Comparison of ENCODE assay signal across 8 cellular contexts in the genomic region with DNA sequence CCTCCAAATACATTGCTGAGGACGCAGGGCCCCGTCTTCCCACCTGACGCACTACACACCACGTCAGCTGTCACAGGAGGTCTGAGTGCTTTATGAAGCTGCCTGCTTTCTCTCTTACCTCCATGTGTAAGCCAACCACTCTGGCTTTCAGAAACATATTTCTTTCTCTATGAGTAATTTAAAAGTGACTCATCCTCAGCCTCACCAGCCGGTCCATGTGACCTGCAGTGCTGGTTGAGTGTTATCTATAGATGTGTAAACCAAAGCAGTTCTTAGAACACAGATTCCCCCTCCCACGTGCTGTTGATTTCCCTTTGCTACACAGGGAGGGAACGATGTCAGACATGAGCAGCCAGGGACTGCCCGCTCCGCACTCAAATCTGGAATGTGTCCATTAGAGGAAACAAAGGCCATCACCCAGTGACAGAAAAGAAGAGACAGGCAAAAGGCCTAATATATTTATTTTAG.
A peak's percentile ranks its signal among the peaks of the same experiment; 100 is the strongest.
DNase-seq lines count a peak whose midpoint lies in the region; ATAC-seq and TF ChIP-seq lines count a peak whose summit lies in the region.

No MANE protein-coding gene starts in this region.

- BruUV-seq in A673 (replicated peaks; lab: Mats Ljungman, UMichigan) = no TSS peak

- 39% methylated on average over 9 of the region's 9 CpGs for WGBS in right cardiac atrium

- CTCF ChIA-PET in A673 (lab: Charles Lee) = no interaction called here
- CTCF ChIA-PET in WTC11 (lab: Charles Lee) = interaction anchor here (0.7 kb wide), 1 partner anchor 144 kb away, joined by 3 read pairs; no protein-coding TSS in a partner anchor

- peak; percentile 65 for ATAC-seq in GM18909 (IDR thresholded peaks at IDR 0.05; ENCODE audit: poor library complexity, unreplicated experiment)
- peak; percentile 59 for ATAC-seq in HG03135 (IDR thresholded peaks at IDR 0.05; ENCODE audit: unreplicated experiment)
- ATAC-seq in right cardiac atrium = peak; percentile 84 to 93
- no peak for ATAC-seq in WTC11

- intact Hi-C loops in A673 (cut with micrococcal nuclease; ENCODE audit: unreplicated experiment) = no loop called here
- intact Hi-C loops in right cardiac atrium (cut with DNase I) = no loop called here

- H3K9me3 ChIP-seq in A673 (ENCODE audit: low read depth, low read length, poor library complexity, severe bottlenecking) (no peaks in the 10 kb centered on the region), SJSA1 (replicated peaks) (no peaks in the 10 kb centered on the region), right cardiac atrium (ENCODE audit: control insufficient read depth, low read length) (no peaks in the 10 kb centered on the region)

- POLR2A ChIA-PET in A673 (lab: Charles Lee; ENCODE audit: low non-redundant PET) = no interaction called here
- POLR2A ChIA-PET in WTC11 (lab: Charles Lee) = interaction anchor here (0.5 kb wide), 1 partner anchor 49 kb away, joined by 3 read pairs; no protein-coding TSS in a partner anchor

- H3K27ac ChIP-seq in A673 (ENCODE audit: low read depth, low read length, poor library complexity, severe bottlenecking) (no peak overlapping the region), SJSA1 (peak overlapping the region; percentile 50), right cardiac atrium (ENCODE audit: low read length) (peak overlapping the region; percentile 71)

- peak overlapping the region; percentile 77 for H3K4me3 Mint-ChIP-seq in activated naive CD8-positive, alpha-beta T cell treated with anti-CD3 and anti-CD28 coated beads for 36 hours
- H3K4me3 Mint-ChIP-seq in WTC11 = no peak overlapping the region

- H3K27ac Mint-ChIP-seq in activated naive CD8-positive, alpha-beta T cell treated with anti-CD3 and anti-CD28 coated beads for 36 hours = peak overlapping the region; percentile 98
- no peak overlapping the region for H3K27ac Mint-ChIP-seq in WTC11

- H3K4me1 Mint-ChIP-seq in activated naive CD8-positive, alpha-beta T cell treated with anti-CD3 and anti-CD28 coated beads for 36 hours = peaks cover 89% of the 10 kb centered on the region
- H3K4me1 Mint-ChIP-seq in WTC11 = peaks cover 23% of the 10 kb centered on the region

- H3K4me1 ChIP-seq in A673 (ENCODE audit: insufficient read depth, low read length, poor library complexity, severe bottlenecking) = peaks cover 18% of the 10 kb centered on the region
- peaks cover 32% of the 10 kb centered on the region for H3K4me1 ChIP-seq in SJSA1 (replicated peaks)
- peaks cover 11% of the 10 kb centered on the region for H3K4me1 ChIP-seq in right cardiac atrium (ENCODE audit: control insufficient read depth, insufficient read depth, low read length)

- H3K4me3 ChIP-seq in A673 (ENCODE audit: low read depth, low read length, poor library complexity, severe bottlenecking) (no peak overlapping the region), SJSA1 (no peak overlapping the region), right cardiac atrium (ENCODE audit: low read length) (no peak overlapping the region)

- H3K36me3 Mint-ChIP-seq in activated naive CD8-positive, alpha-beta T cell treated with anti-CD3 and anti-CD28 coated beads for 36 hours = peaks cover 60% of the 10 kb centered on the region
- H3K36me3 Mint-ChIP-seq in WTC11 = no peaks in the 10 kb centered on the region

- no peaks in the 10 kb centered on the region for H3K27me3 Mint-ChIP-seq in activated naive CD8-positive, alpha-beta T cell treated with anti-CD3 and anti-CD28 coated beads for 36 hours
- H3K27me3 Mint-ChIP-seq in WTC11 (ENCODE audit: low read depth) = no peaks in the 10 kb centered on the region

- H3K36me3 ChIP-seq in A673 (ENCODE audit: insufficient read depth, low read length, poor library complexity, severe bottlenecking) (no peaks in the 10 kb centered on the region), SJSA1 (no peaks in the 10 kb centered on the region)

- TF ChIP-seq CTCF in A673 (conservative IDR thresholded peaks at IDR 0.05; ENCODE audit: low read depth, low read length) = no peak
- no peak for TF ChIP-seq CTCF in WTC11 (IDR thresholded peaks at IDR 0.05)

- peaks cover 9% of the 10 kb centered on the region for H3K9me3 Mint-ChIP-seq in activated naive CD8-positive, alpha-beta T cell treated with anti-CD3 and anti-CD28 coated beads for 36 hours
- H3K9me3 Mint-ChIP-seq in WTC11 = no peaks in the 10 kb centered on the region

- peak; percentile 64 for DNase-seq in A673 (ENCODE audit: low spot score)
- peak; percentile 74 to 85 for DNase-seq in SJSA1 (ENCODE audit: low read depth in 1 of 2, low spot score in 2 of 2)
- peak; percentile 83 for DNase-seq in activated naive CD8-positive, alpha-beta T cell treated with anti-CD3 and anti-CD28 coated beads for 36 hours
- peak in 2 of 3 donors; percentile 62 to 67 for DNase-seq in right cardiac atrium
- peak; percentile 85 for DNase-seq in stimulated activated CD4-positive, alpha-beta T cell treated with anti-CD3 and anti-CD28 coated beads, Interleukin-15, amount 100 ng/mL, for 24 hours
- no peak for DNase-seq in WTC11 (ENCODE audit: low spot score)

- no peaks in the 10 kb centered on the region for H3K27me3 ChIP-seq in A673 (replicated peaks; ENCODE audit: insufficient read depth, low read depth, low read length, poor library complexity)
- H3K27me3 ChIP-seq in SJSA1 (replicated peaks) = no peaks in the 10 kb centered on the region
- no peaks in the 10 kb centered on the region for H3K27me3 ChIP-seq in right cardiac atrium (ENCODE audit: control insufficient read depth, insufficient read depth)

TF ChIP-seq in WTC11, 78 proteins besides CTCF, POLR2A, EP300 and RAD21 (continues in another document):
- TF ChIP-seq PRRX2 (CRISPR knock-in tag; IDR thresholded peaks at IDR 0.05) (no peak), FOXP4 (CRISPR knock-in tag; IDR thresholded peaks at IDR 0.05) (no peak), ZNF423 (CRISPR knock-in tag; IDR thresholded peaks at IDR 0.05) (no peak), JAZF1 (CRISPR knock-in tag; IDR thresholded peaks at IDR 0.05) (no peak), RORB (CRISPR knock-in tag; IDR thresholded peaks at IDR 0.05) (no peak), OVOL2 (CRISPR knock-in tag; IDR thresholded peaks at IDR 0.05; ENCODE audit: borderline replicate concordance) (no peak), ARID4B (CRISPR knock-in tag; IDR thresholded peaks at IDR 0.05; ENCODE audit: borderline replicate concordance) (no peak), NFYB (CRISPR knock-in tag; conservative IDR thresholded peaks at IDR 0.05; ENCODE audit: low read depth) (no peak), NR1H2 (CRISPR knock-in tag; IDR thresholded peaks at IDR 0.05) (no peak), ELF4 (CRISPR knock-in tag; IDR thresholded peaks at IDR 0.05; ENCODE audit: low read depth) (no peak), ESRRA (CRISPR knock-in tag; IDR thresholded peaks at IDR 0.05; ENCODE audit: borderline replicate concordance) (no peak), SP1 (CRISPR knock-in tag; conservative IDR thresholded peaks at IDR 0.05) (no peak)
- TF ChIP-seq, protein P1, sequence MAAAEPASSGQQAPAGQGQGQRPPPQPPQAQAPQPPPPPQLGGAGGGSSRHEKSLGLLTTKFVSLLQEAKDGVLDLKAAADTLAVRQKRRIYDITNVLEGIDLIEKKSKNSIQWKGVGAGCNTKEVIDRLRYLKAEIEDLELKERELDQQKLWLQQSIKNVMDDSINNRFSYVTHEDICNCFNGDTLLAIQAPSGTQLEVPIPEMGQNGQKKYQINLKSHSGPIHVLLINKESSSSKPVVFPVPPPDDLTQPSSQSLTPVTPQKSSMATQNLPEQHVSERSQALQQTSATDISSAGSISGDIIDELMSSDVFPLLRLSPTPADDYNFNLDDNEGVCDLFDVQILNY (CRISPR knock-in tag; IDR thresholded peaks at IDR 0.05) = no peak
